ENCODE assay signal across 9 cellular contexts in genomic region chr15:66254364-66255292, GRCh38. TPM values are rescaled to one million over a fixed set of nuclear protein-coding genes. Genes with fewer than 3 reads are reported as not detected.
DNase-seq lines count a peak whose midpoint lies in the region; ATAC-seq and TF ChIP-seq lines count a peak whose summit lies in the region.
"Had no signal": no experiment of that assay in that cellular context is flagged by ENCODE, and none has a peak within 500 bp of the region (broad histone marks: within the 10 kb centered on the region; RNA-seq: fewer than 3 reads in every experiment).

No MANE protein-coding gene starts in this region.

- peak overlapping the region; percentile 78 for H3K4me3 Mint-ChIP-seq in CD8-positive, alpha-beta T cell

- TF ChIP-seq POLR2A in esophagus muscularis mucosa (IDR thresholded peaks at IDR 0.05; ENCODE audit: low read depth): no peak

- TF ChIP-seq CTCF in CD8-positive, alpha-beta T cell (IDR thresholded peaks at IDR 0.05): no peak
- TF ChIP-seq CTCF in esophagus muscularis mucosa (IDR thresholded peaks at IDR 0.05): no peak
- no peak for TF ChIP-seq CTCF in RWPE1 (conservative IDR thresholded peaks at IDR 0.05; ENCODE audit: low read depth)

- peak overlapping the region; percentile 98 for H3K4me2 ChIP-seq in neuronal stem cell (ENCODE audit: insufficient read depth, low read length, poor library complexity, severe bottlenecking)

- peaks cover 18% of the 10 kb centered on the region for H3K4me1 ChIP-seq in CD8-positive, alpha-beta T cell (ENCODE audit: insufficient read depth, low read length)
- H3K4me1 ChIP-seq in NT2/D1 (ENCODE audit: insufficient read depth, insufficient read length) (peaks cover 15% of the 10 kb centered on the region), esophagus muscularis mucosa (peaks cover 27 to 35% (median 33%) of the 10 kb centered on the region in 4 donors), neuronal stem cell (ENCODE audit: control insufficient read depth in 2 of 2, insufficient read depth in 1 of 2, low read depth in 1 of 2, low read length in 2 of 2) (peaks cover 7 to 19% of the 10 kb centered on the region in 2 donors)

- no peak overlapping the region for H3K4me3 ChIP-seq in CD8-positive, alpha-beta T cell (ENCODE audit: low read depth, low read length)
- H3K4me3 ChIP-seq in NT2/D1 (ENCODE audit: insufficient read length, low read depth): peak overlapping the region; percentile 69
- peak overlapping the region; percentile 57 to 67 (median 64) for H3K4me3 ChIP-seq in esophagus muscularis mucosa
- peak overlapping the region; percentile 41 to 46 for H3K4me3 ChIP-seq in neuronal stem cell (ENCODE audit: low read length in 2 of 2)

- H3K27ac ChIP-seq in CD8-positive, alpha-beta T cell (ENCODE audit: low read depth, low read length): no peak overlapping the region
- no peak overlapping the region for H3K27ac ChIP-seq in esophagus muscularis mucosa (replicated peaks in 1 of 4)
- no peak overlapping the region for H3K27ac ChIP-seq in neuronal stem cell (replicated peaks; ENCODE audit: low read length)
- no peak overlapping the region for H3K27ac ChIP-seq in RWPE1
- H3K27ac ChIP-seq: adrenal gland had no signal

- intact Hi-C loops in CD8-positive, alpha-beta T cell (cut with DNase I, micrococcal nuclease): no loop called here
- intact Hi-C loops in esophagus muscularis mucosa (cut with DNase I): loop anchor here (5.0 kb wide), 1 partner anchor 33 kb away; no protein-coding TSS in a partner anchor

- POLR2A ChIA-PET in CD8-positive, alpha-beta T cell (lab: Charles Lee): no interaction called here
- POLR2A ChIA-PET in RWPE1 (lab: Yijun Ruan, JAX; ENCODE audit: low non-redundant PET): no interaction called here

- H3K79me1 ChIP-seq in neuronal stem cell (ENCODE audit: low read depth, low read length): no peaks in the 10 kb centered on the region

- 26% methylated on average over 33 of the region's 35 CpGs for WGBS in esophagus muscularis mucosa
- no CpG with 5 or more reads among the region's 35 CpGs for WGBS in neuronal stem cell (ENCODE audit: extremely low coverage in 2 of 2, insufficient read length in 2 of 2, insufficient replicate concordance in 1 of 2), 2 donors

- H3K36me3 Mint-ChIP-seq in CD8-positive, alpha-beta T cell: no peaks in the 10 kb centered on the region

- no peak overlapping the region for H2BK15ac ChIP-seq in neuronal stem cell (ENCODE audit: low read length)

- no peak overlapping the region for H3K4ac ChIP-seq in neuronal stem cell (ENCODE audit: low read length)

- H3K9me3 ChIP-seq in CD8-positive, alpha-beta T cell (ENCODE audit: low read length): no peaks in the 10 kb centered on the region
- H3K9me3 ChIP-seq in NT2/D1 (ENCODE audit: insufficient read depth, low read length) (no peaks in the 10 kb centered on the region), esophagus muscularis mucosa (no peaks in the 10 kb centered on the region), neuronal stem cell (replicated peaks in 1 of 2; ENCODE audit: control insufficient read depth in 2 of 2, insufficient read depth in 1 of 2, low read depth in 1 of 2, low read length in 2 of 2) (no peaks in the 10 kb centered on the region)
- H3K9me3 ChIP-seq: adrenal gland had no signal

- H3K14ac ChIP-seq in neuronal stem cell (ENCODE audit: low read length): no peak overlapping the region

- H2BK12ac ChIP-seq in neuronal stem cell (ENCODE audit: low read length): no peak overlapping the region

- no peak for ATAC-seq in CD8-positive, alpha-beta T cell
- no peak for ATAC-seq in HG03342 (IDR thresholded peaks at IDR 0.05; ENCODE audit: unreplicated experiment)

- H4K8ac ChIP-seq in neuronal stem cell (ENCODE audit: low read depth, low read length): no peak overlapping the region

- H3K36me3 ChIP-seq in CD8-positive, alpha-beta T cell (ENCODE audit: insufficient read depth, low read length): no peaks in the 10 kb centered on the region
- H3K36me3 ChIP-seq in NT2/D1 (ENCODE audit: insufficient read depth, insufficient read length, low read length) (no peaks in the 10 kb centered on the region), esophagus muscularis mucosa (no peaks in the 10 kb centered on the region), neuronal stem cell (replicated peaks in 1 of 2; ENCODE audit: control insufficient read depth in 2 of 2, insufficient read depth in 2 of 2, low read length in 2 of 2) (no peaks in the 10 kb centered on the region)
- H3K36me3 ChIP-seq: adrenal gland had no signal

- H3K18ac ChIP-seq in neuronal stem cell (ENCODE audit: low read length): peak overlapping the region; percentile 51

- H2BK5ac ChIP-seq in neuronal stem cell (ENCODE audit: low read length): no peak overlapping the region

- peak overlapping the region; percentile 68 for H3K9ac ChIP-seq in NT2/D1 (ENCODE audit: insufficient read length, low read depth)
- H3K9ac ChIP-seq in neuronal stem cell (ENCODE audit: low read depth, low read length, poor library complexity): no peak overlapping the region

- H3K27me3 ChIP-seq in CD8-positive, alpha-beta T cell (ENCODE audit: insufficient read depth, low read length): peaks cover 40% of the 10 kb centered on the region
- H3K27me3 ChIP-seq in NT2/D1 (ENCODE audit: insufficient read depth, insufficient read length) (peaks cover 73% of the 10 kb centered on the region), esophagus muscularis mucosa (peaks cover 0 to 90% (median 38%) of the 10 kb centered on the region in 4 donors), neuronal stem cell (ENCODE audit: control insufficient read depth in 3 of 3, insufficient read depth in 3 of 3, low read depth in 1 of 3, low read length in 3 of 3) (peaks cover 22 to 87% (median 62%) of the 10 kb centered on the region in 3 experiments)

- CTCF ChIA-PET in CD8-positive, alpha-beta T cell (lab: Charles Lee): no interaction called here
- CTCF ChIA-PET in RWPE1 (lab: Yijun Ruan, JAX): interaction anchor here (0.7 kb wide), 1 partner anchor 332 kb away, joined by 3 read pairs; no protein-coding TSS in a partner anchor

- peak overlapping the region; percentile 91 for H2AFZ ChIP-seq in neuronal stem cell (ENCODE audit: low read length)

- H3K4me1 Mint-ChIP-seq in CD8-positive, alpha-beta T cell (ENCODE audit: low read depth): peaks cover 22% of the 10 kb centered on the region

- H4K91ac ChIP-seq in neuronal stem cell (ENCODE audit: low read depth, low read length, poor library complexity): no peak overlapping the region

- H2BK120ac ChIP-seq in neuronal stem cell (ENCODE audit: low read depth, low read length): no peak overlapping the region

- TF ChIP-seq EP300 in esophagus muscularis mucosa (IDR thresholded peaks at IDR 0.05): no peak

- DNase-seq in CD8-positive, alpha-beta T cell: no peak
- DNase-seq in NT2/D1 (ENCODE audit: low read depth, low spot score): no peak
- DNase-seq in esophagus muscularis mucosa (ENCODE audit: extremely low spot score): no peak
- no peak for DNase-seq in neuronal stem cell (ENCODE audit: low spot score)
- DNase-seq in islet precursor cell: no peak
- no peak for DNase-seq in hepatic stellate cell (ENCODE audit: low spot score)
- no peak for DNase-seq in RWPE1 (ENCODE audit: low spot score)

- H2AK5ac ChIP-seq in neuronal stem cell (ENCODE audit: low read depth, low read length): no peak overlapping the region

- no peak overlapping the region for H3K27ac Mint-ChIP-seq in CD8-positive, alpha-beta T cell

- peak overlapping the region; percentile 22 for H3K23ac ChIP-seq in neuronal stem cell (ENCODE audit: low read depth, low read length, poor library complexity)

- peaks cover 63% of the 10 kb centered on the region for H3K27me3 Mint-ChIP-seq in CD8-positive, alpha-beta T cell (ENCODE audit: low read depth)

- H3K9me3 Mint-ChIP-seq in CD8-positive, alpha-beta T cell: no peaks in the 10 kb centered on the region

RNA-seq across cellular contexts. Expression of gene MEGF11, which starts 1.1 kb away (rescaled TPM):
- total RNA-seq in CD8-positive, alpha-beta T cell: not detected
- total RNA-seq in esophagus muscularis mucosa: under 1 TPM in 2 of 4 donors, not detected in 2; 0.23 to 0.33 TPM
- polyA plus RNA-seq in neuronal stem cell (2013, experiment 1 of 2): 0.32 TPM
- polyA plus RNA-seq in neuronal stem cell (2013, experiment 2 of 2): 0.51 TPM

RNA-seq across cellular contexts. Expression of gene DIS3L, which starts 38.7 kb away (rescaled TPM):
- total RNA-seq in CD8-positive, alpha-beta T cell: 10 to 100 TPM; 16.6 to 18.8 TPM
- total RNA-seq in esophagus muscularis mucosa: 10 to 100 TPM; 33.3 to 47.9 (median 34.8) TPM
- polyA plus RNA-seq in neuronal stem cell (2013, experiment 1 of 2): 7.7 TPM
- polyA plus RNA-seq in neuronal stem cell (2013, experiment 2 of 2): 7.9 TPM
